Comparison of ENCODE assay signal across 26 cellular contexts in the genomic region with DNA sequence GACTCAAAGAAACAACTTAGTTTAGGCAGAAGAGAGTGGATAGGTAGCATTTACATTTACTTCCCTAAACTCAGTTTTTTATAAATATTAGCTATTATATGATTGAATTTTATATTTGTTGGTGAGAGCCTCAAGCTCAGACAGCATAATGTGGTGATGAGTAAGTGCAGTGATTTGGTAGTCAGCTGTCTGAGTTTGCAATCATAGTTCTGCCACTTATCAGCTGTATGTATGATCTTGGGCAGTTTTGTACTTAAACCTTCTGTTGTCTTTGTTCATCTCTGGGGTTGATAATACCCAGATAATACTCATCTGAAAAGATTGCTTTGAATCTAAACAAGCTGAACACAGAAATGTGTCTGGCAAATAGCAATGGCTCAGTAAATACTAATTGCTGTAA.
"Had no signal": no experiment of that assay in that cellular context is flagged by ENCODE, and none has a peak within 500 bp of the region (broad histone marks: within the 10 kb centered on the region; RNA-seq: fewer than 3 reads in every experiment).

No MANE protein-coding gene starts in this region.

- H3K4me1 ChIP-seq: colonic mucosa, gastroesophageal sphincter, heart right ventricle had no signal

- ATAC-seq: activated CD4-positive, alpha-beta T cell treated with anti-CD3 and anti-CD28 coated beads for 36 hours; activated naive CD4-positive, alpha-beta T cell treated with anti-CD3 and anti-CD28 coated beads, Interleukin-2, amount 50 U/mL, for 72 hours; activated T-cell treated with anti-CD3 and anti-CD28 coated beads, Interleukin-2, amount 50 U/mL, for 72 hours; esophagus mucosa; gastroesophageal sphincter; heart right ventricle had no signal

- H3K27ac ChIP-seq: brain microvascular endothelial cell, colonic mucosa, gastroesophageal sphincter, heart right ventricle had no signal

- H3K9me3 ChIP-seq: colonic mucosa, gastroesophageal sphincter, heart right ventricle had no signal

- H3K4me3 ChIP-seq: colonic mucosa, gastroesophageal sphincter, heart right ventricle had no signal

- DNase-seq: activated CD4-positive, alpha-beta memory T cell treated with anti-CD3 and anti-CD28 coated beads, Interleukin-2, amount 10 ng/mL, durations not matched to agents 7 days and 5 days; activated CD4-positive, alpha-beta T cell treated with anti-CD3 and anti-CD28 coated beads for 36 hours; activated CD4-positive, alpha-beta T cell treated with anti-CD3 and anti-CD28 coated beads, Interleukin-2, amount 10 ng/mL, durations not matched to agents 7 days and 5 days; activated CD4-positive, alpha-beta T cell treated with anti-CD3 and anti-CD28 coated beads, Interleukin-2, amount 50 U/mL, for 4 hours; activated CD4-positive, CD25-positive, alpha-beta regulatory T cell; activated CD4-positive, CD25-positive, alpha-beta regulatory T cell treated with anti-CD3 and anti-CD28 coated beads, Interleukin-2, amount 50 U/mL, for 72 hours; activated CD8-positive, alpha-beta memory T cell treated with anti-CD3 and anti-CD28 coated beads, Interleukin-2, amount 50 U/mL, for 48 hours; activated gamma-delta T cell; activated naive CD4-positive, alpha-beta T cell; activated naive CD4-positive, alpha-beta T cell treated with anti-CD3 and anti-CD28 coated beads, Interleukin-2, amount 10 ng/mL, durations not matched to agents 7 days and 5 days; activated naive CD8-positive, alpha-beta T cell treated with anti-CD3 and anti-CD28 coated beads, Interleukin-2, amount 10 ng/mL, durations not matched to agents 7 days and 5 days; activated T-cell treated with anti-CD3 and anti-CD28 coated beads for 4 hours; activated T-cell treated with anti-CD3 and anti-CD28 coated beads, Interleukin-2, amount 50 U/mL, for 24 hours; activated T-cell treated with anti-CD3 and anti-CD28 coated beads, Interleukin-2, amount 50 U/mL, for 72 hours; amniotic stem cell; anterior cingulate cortex; brain microvascular endothelial cell; caudate nucleus; colonic mucosa; effector CD8-positive, alpha-beta T cell; foreskin fibroblast; heart right ventricle; T-helper 2 cell had no signal

- H3K27me3 ChIP-seq: brain microvascular endothelial cell, colonic mucosa, gastroesophageal sphincter, heart right ventricle had no signal

- H3K36me3 ChIP-seq: brain microvascular endothelial cell, colonic mucosa, gastroesophageal sphincter, heart right ventricle had no signal
